7 cellular contexts compared by ENCODE assay signal in genomic region chr17:28327031-28327607, GRCh38. TPM values are rescaled to one million over a fixed set of nuclear protein-coding genes. Genes with fewer than 3 reads are reported as not detected.
DNase-seq lines count a peak whose midpoint lies in the region; ATAC-seq and TF ChIP-seq lines count a peak whose summit lies in the region.
"Had no signal": no experiment of that assay in that cellular context is flagged by ENCODE, and none has a peak within 500 bp of the region (broad histone marks: within the 10 kb centered on the region; RNA-seq: fewer than 3 reads in every experiment).

No MANE protein-coding gene starts in this region.

- no peak for TF ChIP-seq CTCF in activated CD8-positive, alpha-beta T cell treated with anti-CD3 and anti-CD28 coated beads for 36 hours (IDR thresholded peaks at IDR 0.05)

- peaks cover 18% of the 10 kb centered on the region for H3K4me1 Mint-ChIP-seq in activated CD8-positive, alpha-beta T cell treated with anti-CD3 and anti-CD28 coated beads for 36 hours (ENCODE audit: low read depth)
- peaks cover 5% of the 10 kb centered on the region for H3K4me1 Mint-ChIP-seq in activated CD8-positive, alpha-beta T cell treated with anti-CD3 and anti-CD28 coated beads, Interleukin-2, amount 10 ng/mL, durations not matched to agents 7 days and 5 days (ENCODE audit: low read depth)
- peaks cover 25% of the 10 kb centered on the region for H3K4me1 Mint-ChIP-seq in stimulated activated effector memory CD8-positive, alpha-beta T cell treated with anti-CD3 and anti-CD28 coated beads, Interleukin-12 subunit alpha, Interleukin-12 subunit beta, amount 100 ng/mL, for 72 hours

- POLR2A ChIA-PET in activated CD8-positive, alpha-beta T cell treated with anti-CD3 and anti-CD28 coated beads for 36 hours (lab: Charles Lee) = interaction anchor here (0.6 to 5.8 kb wide), 4 partner anchors 8 to 631 kb away, joined by 3 to 51 read pairs (median 8); partner anchors contain the start of genes IFT20, TMEM97 and TNFAIP1
- POLR2A ChIA-PET in activated CD8-positive, alpha-beta T cell treated with anti-CD3 and anti-CD28 coated beads, Interleukin-2, amount 10 ng/mL, durations not matched to agents 7 days and 5 days (lab: Charles Lee) = interaction anchor here (0.7 kb wide), 1 partner anchor 9 kb away, joined by 5 read pairs; no protein-coding TSS in a partner anchor

- peak; percentile 25 for DNase-seq in activated CD8-positive, alpha-beta T cell treated with anti-CD3 and anti-CD28 coated beads for 36 hours
- DNase-seq in activated CD8-positive, alpha-beta T cell treated with anti-CD3 and anti-CD28 coated beads, Interleukin-2, amount 10 ng/mL, durations not matched to agents 7 days and 5 days = no peak
- peak in 1 of 2 donors; percentile 74 for DNase-seq in stimulated activated effector memory CD8-positive, alpha-beta T cell treated with anti-CD3 and anti-CD28 coated beads, Interleukin-12 subunit alpha, Interleukin-12 subunit beta, amount 100 ng/mL, for 72 hours (ENCODE audit: low spot score in 2 of 2)
- DNase-seq in DMS153 treated with DMSO at 0.1 percent for 48 hours (lab: John Stamatoyannopoulos, UW; ENCODE audit: unreplicated experiment) = no peak
- DNase-seq: central memory CD4-positive, alpha-beta T cell; left ventricle myocardium superior had no signal

- H3K4me3 Mint-ChIP-seq in activated CD8-positive, alpha-beta T cell treated with anti-CD3 and anti-CD28 coated beads for 36 hours = no peak overlapping the region
- H3K4me3 Mint-ChIP-seq in activated CD8-positive, alpha-beta T cell treated with anti-CD3 and anti-CD28 coated beads, Interleukin-2, amount 10 ng/mL, durations not matched to agents 7 days and 5 days = no peak overlapping the region
- no peak overlapping the region for H3K4me3 Mint-ChIP-seq in stimulated activated effector memory CD8-positive, alpha-beta T cell treated with anti-CD3 and anti-CD28 coated beads, Interleukin-12 subunit alpha, Interleukin-12 subunit beta, amount 100 ng/mL, for 72 hours

- H3K36me3 Mint-ChIP-seq in activated CD8-positive, alpha-beta T cell treated with anti-CD3 and anti-CD28 coated beads for 36 hours (ENCODE audit: low read depth) = peaks cover 22% of the 10 kb centered on the region
- H3K36me3 Mint-ChIP-seq in activated CD8-positive, alpha-beta T cell treated with anti-CD3 and anti-CD28 coated beads, Interleukin-2, amount 10 ng/mL, durations not matched to agents 7 days and 5 days (ENCODE audit: low read depth) = peaks cover 21% of the 10 kb centered on the region
- peaks cover 62% of the 10 kb centered on the region for H3K36me3 Mint-ChIP-seq in stimulated activated effector memory CD8-positive, alpha-beta T cell treated with anti-CD3 and anti-CD28 coated beads, Interleukin-12 subunit alpha, Interleukin-12 subunit beta, amount 100 ng/mL, for 72 hours

- H3K27me3 Mint-ChIP-seq in activated CD8-positive, alpha-beta T cell treated with anti-CD3 and anti-CD28 coated beads for 36 hours = no peaks in the 10 kb centered on the region
- no peaks in the 10 kb centered on the region for H3K27me3 Mint-ChIP-seq in activated CD8-positive, alpha-beta T cell treated with anti-CD3 and anti-CD28 coated beads, Interleukin-2, amount 10 ng/mL, durations not matched to agents 7 days and 5 days (ENCODE audit: low read depth)

- no peaks in the 10 kb centered on the region for H3K9me3 Mint-ChIP-seq in activated CD8-positive, alpha-beta T cell treated with anti-CD3 and anti-CD28 coated beads for 36 hours
- no peaks in the 10 kb centered on the region for H3K9me3 Mint-ChIP-seq in activated CD8-positive, alpha-beta T cell treated with anti-CD3 and anti-CD28 coated beads, Interleukin-2, amount 10 ng/mL, durations not matched to agents 7 days and 5 days (ENCODE audit: insufficient read depth)
- H3K9me3 Mint-ChIP-seq in stimulated activated effector memory CD8-positive, alpha-beta T cell treated with anti-CD3 and anti-CD28 coated beads, Interleukin-12 subunit alpha, Interleukin-12 subunit beta, amount 100 ng/mL, for 72 hours = no peaks in the 10 kb centered on the region

- CTCF ChIA-PET in activated CD8-positive, alpha-beta T cell treated with anti-CD3 and anti-CD28 coated beads for 36 hours (lab: Charles Lee) = no interaction called here
- CTCF ChIA-PET in activated CD8-positive, alpha-beta T cell treated with anti-CD3 and anti-CD28 coated beads, Interleukin-2, amount 10 ng/mL, durations not matched to agents 7 days and 5 days (lab: Charles Lee) = no interaction called here

- peak overlapping the region; percentile 49 for H3K27ac Mint-ChIP-seq in activated CD8-positive, alpha-beta T cell treated with anti-CD3 and anti-CD28 coated beads for 36 hours
- no peak overlapping the region for H3K27ac Mint-ChIP-seq in activated CD8-positive, alpha-beta T cell treated with anti-CD3 and anti-CD28 coated beads, Interleukin-2, amount 10 ng/mL, durations not matched to agents 7 days and 5 days
- H3K27ac Mint-ChIP-seq in stimulated activated effector memory CD8-positive, alpha-beta T cell treated with anti-CD3 and anti-CD28 coated beads, Interleukin-12 subunit alpha, Interleukin-12 subunit beta, amount 100 ng/mL, for 72 hours = peak overlapping the region; percentile 52

- ATAC-seq in activated CD8-positive, alpha-beta T cell treated with anti-CD3 and anti-CD28 coated beads for 36 hours = peak; percentile 85
- no peak for ATAC-seq in activated CD8-positive, alpha-beta T cell treated with anti-CD3 and anti-CD28 coated beads, Interleukin-2, amount 10 ng/mL, durations not matched to agents 7 days and 5 days
- peak; percentile 100 for ATAC-seq in stimulated activated effector memory CD8-positive, alpha-beta T cell treated with anti-CD3 and anti-CD28 coated beads, Interleukin-12 subunit alpha, Interleukin-12 subunit beta, amount 100 ng/mL, for 72 hours
- ATAC-seq: left ventricle myocardium superior had no signal

- intact Hi-C loops in activated CD8-positive, alpha-beta T cell treated with anti-CD3 and anti-CD28 coated beads for 36 hours (cut with micrococcal nuclease) = no loop called here

RNA-seq across cellular contexts. Expression of gene TMEM97, which starts 8.1 kb away (rescaled TPM):
- 10 to 100 TPM; 36.1 to 36.2 TPM for total RNA-seq in activated CD8-positive, alpha-beta T cell treated with anti-CD3 and anti-CD28 coated beads for 36 hours
- total RNA-seq in activated CD8-positive, alpha-beta T cell treated with anti-CD3 and anti-CD28 coated beads, Interleukin-2, amount 10 ng/mL, durations not matched to agents 7 days and 5 days = 10 to 100 TPM; 31.2 to 32.0 TPM

RNA-seq across cellular contexts. Expression of gene IFT20, which starts 8.2 kb away (rescaled TPM):
- total RNA-seq in activated CD8-positive, alpha-beta T cell treated with anti-CD3 and anti-CD28 coated beads for 36 hours = 10 to 100 TPM; 16.7 to 18.8 TPM
- total RNA-seq in activated CD8-positive, alpha-beta T cell treated with anti-CD3 and anti-CD28 coated beads, Interleukin-2, amount 10 ng/mL, durations not matched to agents 7 days and 5 days = 10 to 100 TPM; 20.7 to 22.7 TPM

RNA-seq across cellular contexts. Expression of gene TNFAIP1, which starts 8.4 kb away (rescaled TPM):
- total RNA-seq in activated CD8-positive, alpha-beta T cell treated with anti-CD3 and anti-CD28 coated beads for 36 hours = 10 to 100 TPM; 19.5 to 20.9 TPM
- 10 to 100 TPM; 16.3 to 19.7 TPM for total RNA-seq in activated CD8-positive, alpha-beta T cell treated with anti-CD3 and anti-CD28 coated beads, Interleukin-2, amount 10 ng/mL, durations not matched to agents 7 days and 5 days

RNA-seq across cellular contexts. Expression of gene POLDIP2, which starts 30.2 kb away (rescaled TPM):
- total RNA-seq in activated CD8-positive, alpha-beta T cell treated with anti-CD3 and anti-CD28 coated beads for 36 hours = 10 to 100 TPM; 87.6 to 88.7 TPM
- 10 to 100 TPM; 68.1 to 73.9 TPM for total RNA-seq in activated CD8-positive, alpha-beta T cell treated with anti-CD3 and anti-CD28 coated beads, Interleukin-2, amount 10 ng/mL, durations not matched to agents 7 days and 5 days

RNA-seq across cellular contexts. Expression of gene SEBOX, which starts 37.9 kb away (rescaled TPM):
- total RNA-seq in activated CD8-positive, alpha-beta T cell treated with anti-CD3 and anti-CD28 coated beads for 36 hours = not detected
- not detected for total RNA-seq in activated CD8-positive, alpha-beta T cell treated with anti-CD3 and anti-CD28 coated beads, Interleukin-2, amount 10 ng/mL, durations not matched to agents 7 days and 5 days
- total RNA-seq: left ventricle myocardium superior, LHCN-M2 had no signal
